ENCODE assay signal across 21 cellular contexts in the genomic region with DNA sequence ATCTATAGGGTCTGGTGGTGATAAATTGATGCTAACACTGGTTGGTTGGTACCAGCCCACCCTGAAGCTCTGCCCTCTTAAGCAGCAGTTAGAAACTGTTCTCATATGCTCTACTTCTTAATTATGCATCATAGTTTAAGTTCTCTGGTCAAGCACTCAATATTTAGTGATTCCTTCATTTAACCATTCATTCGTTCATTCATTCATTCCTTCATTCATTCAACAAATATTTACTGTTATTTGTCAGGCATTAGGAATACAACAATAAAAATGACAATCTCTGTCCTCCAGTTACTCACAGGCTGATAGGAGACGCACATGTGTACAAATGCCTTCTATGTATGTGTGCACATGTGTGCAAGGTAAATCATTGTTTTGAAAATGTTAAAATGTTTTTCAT. TPM values are rescaled to one million over a fixed set of nuclear protein-coding genes. Genes with fewer than 3 reads are reported as not detected.
DNase-seq lines count a peak whose midpoint lies in the region; ATAC-seq, FAIRE-seq and TF ChIP-seq lines count a peak whose summit lies in the region.
"Had no signal": no experiment of that assay in that cellular context is flagged by ENCODE, and none has a peak within 500 bp of the region (broad histone marks: within the 10 kb centered on the region; RNA-seq: fewer than 3 reads in every experiment).

No MANE protein-coding gene starts in this region.

- intact Hi-C loops in HepG2 (cut with micrococcal nuclease; ENCODE audit: unreplicated experiment): no loop called here
- intact Hi-C loops in right lobe of liver (cut with DNase I): loop anchor here in 1 of 2 donors (10.0 kb wide), 1 partner anchor 113 kb away; no protein-coding TSS in a partner anchor
- intact Hi-C loops in K562 (cut with micrococcal nuclease): no loop called here

- no peak for TF ChIP-seq CTCF in HepG2 (CRISPR knock-in tag; IDR thresholded peaks at IDR 0.05)
- TF ChIP-seq CTCF in right lobe of liver (IDR thresholded peaks at IDR 0.05): no peak
- no peak for TF ChIP-seq CTCF in K562 (IDR thresholded peaks at IDR 0.05 in 2 of 3, conservative IDR thresholded peaks at IDR 0.05 in 1 of 3; ENCODE audit: insufficient read depth in 2 of 3, low read depth in 1 of 3, low read length in 3 of 3)
- TF ChIP-seq CTCF in RWPE1 (conservative IDR thresholded peaks at IDR 0.05; ENCODE audit: low read depth): no peak

- POLR2A ChIA-PET in HepG2 (lab: Yijun Ruan, JAX): no interaction called here
- POLR2A ChIA-PET in K562 (lab: Yijun Ruan, JAX): no interaction called here
- POLR2A ChIA-PET in RWPE1 (lab: Yijun Ruan, JAX; ENCODE audit: low non-redundant PET): no interaction called here

- TF ChIP-seq EP300 in HepG2 (IDR thresholded peaks at IDR 0.05; ENCODE audit: low read depth in 2 of 2, low read length in 2 of 2) (no peak), HepG2 (CRISPR knock-in tag; IDR thresholded peaks at IDR 0.05; ENCODE audit: borderline replicate concordance) (no peak), K562 (IDR thresholded peaks at IDR 0.05; ENCODE audit: low read length) (no peak)

- H4K20me1 ChIP-seq in HepG2 (ENCODE audit: insufficient read depth, low read length): no peaks in the 10 kb centered on the region
- H4K20me1 ChIP-seq in K562 (replicated peaks; ENCODE audit: control insufficient read depth, insufficient read depth, low read length): no peaks in the 10 kb centered on the region
- H4K20me1 ChIP-seq: BLaER1 treated with 17β-estradiol and CSF1 and Interleukin-3, amounts not matched to agents 10 nM and 100 nM had no signal

- BruUV-seq in HepG2 (replicated peaks; lab: Mats Ljungman, UMichigan): no TSS peak
- BruUV-seq in K562 (replicated peaks; lab: Mats Ljungman, UMichigan): no TSS peak

- WGBS in HepG2 (ENCODE audit: low lambda C conversion rate): 2% methylated on average over 2 of the region's 2 CpGs
- 57% methylated on average over 2 of the region's 2 CpGs for WGBS in right lobe of liver (ENCODE audit: insufficient coverage, low coverage, low lambda C conversion rate, missing lambda C conversion rate)
- WGBS in K562 (ENCODE audit: insufficient coverage, low coverage, missing lambda C conversion rate): 0% methylated on average over 2 of the region's 2 CpGs

- no peak overlapping the region for H3K9ac ChIP-seq in HepG2 (ENCODE audit: insufficient read depth, low read depth, low read length)
- H3K9ac ChIP-seq in K562 (ENCODE audit: insufficient read depth in 1 of 2, low read depth in 2 of 2, low read length in 2 of 2): no peak overlapping the region
- H3K9ac ChIP-seq: BLaER1 treated with 17β-estradiol and CSF1 and Interleukin-3, amounts not matched to agents 10 nM and 100 nM had no signal

- H3K4me2 ChIP-seq in HepG2 (ENCODE audit: low read depth, low read length) (no peak overlapping the region), K562 (ENCODE audit: insufficient read depth, low read length) (no peak overlapping the region)
- H3K4me2 ChIP-seq: A549; BLaER1 treated with 17β-estradiol and CSF1 and Interleukin-3, amounts not matched to agents 10 nM and 100 nM had no signal

- DNase-seq in HepG2 (ENCODE audit: low spot score) (no peak), right lobe of liver (no peak), K562 (ENCODE audit: extremely low read depth in 1 of 4, low spot score in 3 of 4) (no peak), RWPE1 (ENCODE audit: low spot score) (no peak)
- no peak for DNase-seq in activated CD4-positive, alpha-beta T cell treated with anti-CD3 and anti-CD28 coated beads, Interleukin-2, amount 50 U/mL, for 4 hours
- DNase-seq: AML-193; Caco-2; Calu3; CD4-positive, alpha-beta T cell; CD8-positive, alpha-beta T cell; DMS79 treated with DMSO at 0.1 percent for 48 hours; GF-D8 had no signal

- TF ChIP-seq RAD21 in HepG2 (CRISPR knock-in tag; IDR thresholded peaks at IDR 0.05): no peak
- TF ChIP-seq RAD21 in K562 (CRISPR knock-in tag; conservative IDR thresholded peaks at IDR 0.05 in 1 of 2, IDR thresholded peaks at IDR 0.05 in 1 of 2): no peak

- FAIRE-seq in HepG2 (lab: Jason Lieb, UNC) (no peak), K562 (lab: Jason Lieb, UNC) (no peak)
- FAIRE-seq: A549, D721Med, G401.6, GM12892, GM18507, GM19239 had no signal

- H3K79me2 ChIP-seq in HepG2 (ENCODE audit: insufficient read depth, low read length) (no peaks in the 10 kb centered on the region), K562 (ENCODE audit: control insufficient read depth, insufficient read depth, low read length) (no peaks in the 10 kb centered on the region)

- TF ChIP-seq POLR2A in HepG2 (IDR thresholded peaks at IDR 0.05; ENCODE audit: insufficient read depth in 1 of 2, low read depth in 2 of 2, low read length in 2 of 2): no peak
- no peak for TF ChIP-seq POLR2A in right lobe of liver (IDR thresholded peaks at IDR 0.05)
- no peak for TF ChIP-seq POLR2A in K562 (conservative IDR thresholded peaks at IDR 0.05)

- CTCF ChIA-PET in HepG2 (lab: Yijun Ruan, JAX; ENCODE audit: low intra/inter-chr PET ratio, low total read pairs) (no interaction called here), K562 (lab: Yijun Ruan, JAX; ENCODE audit: low intra/inter-chr PET ratio) (no interaction called here), RWPE1 (lab: Yijun Ruan, JAX) (interaction anchor here (0.6 to 0.7 kb wide), 2 partner anchors 10 to 120 kb away, joined by 4 read pairs; no protein-coding TSS in a partner anchor)

- H3K27ac ChIP-seq in HepG2 (ENCODE audit: extremely low read length, insufficient read depth, low read length) (no peak overlapping the region), right lobe of liver (no peak overlapping the region), K562 (ENCODE audit: extremely low read depth, low read depth, low read length) (no peak overlapping the region), RWPE1 (no peak overlapping the region)
- H3K27ac ChIP-seq: 22Rv1; A549; BLaER1 treated with 17β-estradiol and CSF1 and Interleukin-3, amounts not matched to agents 10 nM and 100 nM; C4-2B had no signal

- H3K9me3 ChIP-seq in HepG2 (ENCODE audit: low read length): no peaks in the 10 kb centered on the region
- no peaks in the 10 kb centered on the region for H3K9me3 ChIP-seq in right lobe of liver
- H3K9me3 ChIP-seq in K562 (replicated peaks; ENCODE audit: control insufficient read depth, insufficient read depth, low read depth, low read length): no peaks in the 10 kb centered on the region
- H3K9me3 ChIP-seq: A549; BLaER1 treated with 17β-estradiol and CSF1 and Interleukin-3, amounts not matched to agents 10 nM and 100 nM; Caco-2 had no signal

- ATAC-seq in HepG2 (no peak), right lobe of liver (no peak), K562 (no peak)
- ATAC-seq: A549; CD8-positive, alpha-beta T cell had no signal

- H2AFZ ChIP-seq in HepG2 (ENCODE audit: low read length) (no peak overlapping the region), K562 (ENCODE audit: low read depth, low read length) (no peak overlapping the region)

- in situ Hi-C loops in HepG2 (cut with HindIII; ENCODE audit: extremely low pct_ligation_motif_present, low pct_unique_long_range_greater_than_20kb): loop anchor here (25.0 kb wide), 1 partner anchor 671 kb away; a partner anchor contains a TSS
- in situ Hi-C loops in K562 (cut with MboI): no loop called here

- H3K27me3 ChIP-seq in HepG2 (ENCODE audit: control insufficient read depth in 1 of 2, insufficient read depth in 2 of 2, low read length in 2 of 2): peaks cover 2 to 3% of the 10 kb centered on the region in 2 experiments; a peak in 1 of 5 replicates
- H3K27me3 ChIP-seq in right lobe of liver: no peaks in the 10 kb centered on the region
- no peaks in the 10 kb centered on the region for H3K27me3 ChIP-seq in K562 (ENCODE audit: control insufficient read depth in 2 of 2, insufficient read depth in 2 of 2, low read length in 2 of 2)
- H3K27me3 ChIP-seq: BLaER1 treated with 17β-estradiol and CSF1 and Interleukin-3, amounts not matched to agents 10 nM and 100 nM had no signal

- no peak overlapping the region for H3K4me3 ChIP-seq in HepG2 (replicated peaks in 1 of 3; ENCODE audit: insufficient read depth in 1 of 3, low read depth in 2 of 3, low read length in 3 of 3)
- H3K4me3 ChIP-seq in right lobe of liver: no peak overlapping the region
- no peak overlapping the region for H3K4me3 ChIP-seq in K562
- H3K4me3 ChIP-seq: A549; BLaER1 treated with 17β-estradiol and CSF1 and Interleukin-3, amounts not matched to agents 10 nM and 100 nM had no signal

- H3K36me3 ChIP-seq in HepG2 (replicated peaks in 1 of 2; ENCODE audit: control insufficient read depth in 1 of 2, insufficient read depth in 2 of 2, low read length in 2 of 2) (no peaks in the 10 kb centered on the region), right lobe of liver (no peaks in the 10 kb centered on the region), K562 (ENCODE audit: control insufficient read depth, insufficient read depth, low read length) (no peaks in the 10 kb centered on the region)
- H3K36me3 ChIP-seq: BLaER1 treated with 17β-estradiol and CSF1 and Interleukin-3, amounts not matched to agents 10 nM and 100 nM had no signal

- H3K4me1 ChIP-seq in HepG2 (ENCODE audit: insufficient read depth, low read length) (no peaks in the 10 kb centered on the region), right lobe of liver (no peaks in the 10 kb centered on the region), K562 (replicated peaks in 1 of 2; ENCODE audit: control insufficient read depth in 2 of 2, insufficient read depth in 2 of 2, low read length in 2 of 2) (no peaks in the 10 kb centered on the region)
- H3K4me1 ChIP-seq: A549; BLaER1 treated with 17β-estradiol and CSF1 and Interleukin-3, amounts not matched to agents 10 nM and 100 nM; Caco-2 had no signal

- H3K9me1 ChIP-seq in K562 (ENCODE audit: control insufficient read depth, insufficient read depth, low read length): no peaks in the 10 kb centered on the region

RNA-seq across cellular contexts. Expression of a gene that starts 54.6 kb away (rescaled TPM):
- total RNA-seq in HepG2 (2016; rRNA removed; fragmentation: Illumina TruSeq; extraction: Trizol): 7.7 and 11.6 TPM in 2 replicates
- total RNA-seq in HepG2 (2016; cell fraction: cytosol; rRNA removed; fragmentation: Illumina TruSeq; extraction: Trizol; ENCODE audit: low read depth): 1.0 and 1.9 TPM in 2 replicates
- 8.8 and 12.5 TPM in 2 replicates for total RNA-seq in HepG2 (2016; cell fraction: insoluble cytoplasmic fraction; rRNA removed; fragmentation: Illumina TruSeq; extraction: Trizol)
- total RNA-seq in HepG2 (2016; cell fraction: membrane; rRNA removed; fragmentation: Illumina TruSeq; extraction: Trizol): 3.9 and 4.2 TPM in 2 replicates
- 7.1 and 8.6 TPM in 2 replicates for total RNA-seq in HepG2 (2016; cell fraction: nucleus; rRNA removed; fragmentation: Illumina TruSeq; extraction: Trizol)
- polyA plus RNA-seq in HepG2 (2011; rRNA removed): 6.5 and 6.9 TPM in 2 replicates
- 4.4 and 6.4 TPM in 2 replicates for polyA plus RNA-seq in HepG2 (2011; cell fraction: cytosol; rRNA removed)
- polyA plus RNA-seq in HepG2 (2011; cell fraction: nucleus; rRNA removed): 8.4 and 8.9 TPM in 2 replicates
- polyA plus RNA-seq in HepG2 (2012): 4.1 and 5.1 TPM in 2 replicates
- 0.52 and 0.58 TPM in 2 replicates for polyA plus RNA-seq in HepG2 (2016; cell fraction: cytosol; fragmentation: Illumina TruSeq; extraction: Trizol; ENCODE audit: low read depth)
- polyA plus RNA-seq in HepG2 (2016; cell fraction: insoluble cytoplasmic fraction; fragmentation: Illumina TruSeq; extraction: Trizol; ENCODE audit: low read depth): 8.0 and 9.9 TPM in 2 replicates
- 1.6 and 2.2 TPM in 2 replicates for polyA plus RNA-seq in HepG2 (2016; cell fraction: membrane; fragmentation: Illumina TruSeq; extraction: Trizol; ENCODE audit: low read depth)
- polyA plus RNA-seq in HepG2 (2016; cell fraction: nucleus; fragmentation: Illumina TruSeq; extraction: Trizol; ENCODE audit: insufficient read depth, low read depth): 6.8 and 7.6 TPM in 2 replicates
- polyA minus RNA-seq in HepG2 (2011; rRNA and poly(A)+ RNA removed; ENCODE audit: low replicate concordance): 45.6 and 65.4 TPM in 2 replicates
- 7.4 and 9.6 TPM in 2 replicates for polyA minus RNA-seq in HepG2 (2011; cell fraction: cytosol; rRNA and poly(A)+ RNA removed)
- polyA minus RNA-seq in HepG2 (2011; cell fraction: nucleus; rRNA and poly(A)+ RNA removed): 24.2 and 30.6 TPM in 2 replicates
- total RNA-seq in right lobe of liver: 1 to 10 TPM; 5.2 to 8.4 (median 6.6) TPM
- total RNA-seq in K562 (2011; cell fraction: chromatin; rRNA removed; ENCODE audit: low replicate concordance): 14.2 and 15.9 TPM in 2 replicates
- total RNA-seq in K562 (2011; cell fraction: nucleolus; rRNA removed): 10.7 TPM in 2 replicates
- total RNA-seq in K562 (2011; cell fraction: nucleoplasm; rRNA removed): 11.1 and 11.5 TPM in 2 replicates
- 4.4 and 5.8 TPM in 2 replicates for total RNA-seq in K562 (2014; rRNA removed)
- total RNA-seq in K562 (2014; rRNA removed; fragmentation: Illumina TruSeq; extraction: Trizol): 3.9 and 4.9 TPM in 2 replicates
- 5.8 and 5.9 TPM in 2 replicates for total RNA-seq in K562 (2015; rRNA removed; fragmentation: Illumina TruSeq; extraction: Trizol)
- total RNA-seq in K562 (2021): 8.2 and 9.4 TPM in 2 replicates
- 7.3 and 9.3 TPM in 2 replicates for polyA plus RNA-seq in K562 (2011; rRNA removed)
- polyA plus RNA-seq in K562 (2011; cell fraction: cytosol; rRNA removed): 6.6 and 7.3 TPM in 2 replicates
- polyA plus RNA-seq in K562 (2011; cell fraction: nucleus; rRNA removed): 6.5 and 9.3 TPM in 2 replicates
- polyA plus RNA-seq in K562 (2012): 5.3 and 6.1 TPM in 2 replicates
- 5.8 and 6.4 TPM in 2 replicates for polyA plus RNA-seq in K562 (2014; fragmentation: Illumina TruSeq; extraction: Trizol)
- 1 to 10 TPM; 7.6 to 9.3 TPM for polyA plus RNA-seq in K562 (2014; fragmentation: Nextera tagmentation; extraction: Ambion mirVana)
- polyA plus RNA-seq in K562 (2014; rRNA removed): 3.5 and 3.6 TPM in 2 replicates
- polyA minus RNA-seq in K562 (2011; rRNA and poly(A)+ RNA removed): 13.6 and 18.4 TPM in 2 replicates
- 4.6 and 6.0 TPM in 2 replicates for polyA minus RNA-seq in K562 (2011; cell fraction: cytosol; rRNA and poly(A)+ RNA removed)
- polyA minus RNA-seq in K562 (2011; cell fraction: nucleus; rRNA and poly(A)+ RNA removed): 8.3 and 10.7 TPM in 2 replicates
